In genomic region chr12:93460882-93461281, GRCh38 we compare ENCODE assay signal across 18 cellular contexts.
"Had no signal": no experiment of that assay in that cellular context is flagged by ENCODE, and none has a peak within 500 bp of the region (broad histone marks: within the 10 kb centered on the region; RNA-seq: fewer than 3 reads in every experiment).

No MANE protein-coding gene starts in this region.

- H3K9me3 ChIP-seq: testis, upper lobe of left lung had no signal

- H3K4me1 ChIP-seq: parathyroid adenoma, testis had no signal

- H3K4me2 ChIP-seq: smooth muscle cell had no signal

- H3K36me3 ChIP-seq: brain microvascular endothelial cell, upper lobe of left lung, WERI-Rb-1 had no signal

- H3K4me3 ChIP-seq: lung, smooth muscle cell, testis, upper lobe of left lung had no signal

- H3K79me2 ChIP-seq: parathyroid adenoma had no signal

- H2AFZ ChIP-seq: parathyroid adenoma had no signal

- H3K9ac ChIP-seq: parathyroid adenoma had no signal

- H3K27me3 ChIP-seq: brain microvascular endothelial cell, testis, upper lobe of left lung had no signal

- ATAC-seq: activated T-cell treated with anti-CD3 and anti-CD28 coated beads, Interleukin-2, amount 50 U/mL, for 72 hours; left lobe of liver; natural killer cell treated with Interleukin-12 subunit alpha and Interleukin-12 subunit beta and Interleukin-15 and Interleukin-18, amount 100 ng/mL, for 72 hours; sciatic nerve; stimulated activated memory B cell treated with anti-CD40 and anti-IgM and Interleukin-4, amounts not matched to agents 10 μg/mL and 1 μg/mL and 100 μg/mL, for 72 hours had no signal

- H3K27ac ChIP-seq: brain microvascular endothelial cell, parathyroid adenoma, testis, upper lobe of left lung, WERI-Rb-1 had no signal

- DNase-seq: activated CD4-positive, alpha-beta T cell treated with anti-CD3 and anti-CD28 coated beads for 1 hour; activated effector memory CD4-positive, alpha-beta T cell treated with anti-CD3 and anti-CD28 coated beads, Interleukin-2, amount 50 U/mL, for 16 hours; activated T-cell treated with anti-CD3 and anti-CD28 coated beads, Interleukin-2, amount 50 U/mL, for 72 hours; aorta; brain microvascular endothelial cell; central memory CD4-positive, alpha-beta T cell; hypothalamus; T1000; testis; WERI-Rb-1 had no signal
